Comparison of ENCODE assay signal across 25 cellular contexts in the genomic region with DNA sequence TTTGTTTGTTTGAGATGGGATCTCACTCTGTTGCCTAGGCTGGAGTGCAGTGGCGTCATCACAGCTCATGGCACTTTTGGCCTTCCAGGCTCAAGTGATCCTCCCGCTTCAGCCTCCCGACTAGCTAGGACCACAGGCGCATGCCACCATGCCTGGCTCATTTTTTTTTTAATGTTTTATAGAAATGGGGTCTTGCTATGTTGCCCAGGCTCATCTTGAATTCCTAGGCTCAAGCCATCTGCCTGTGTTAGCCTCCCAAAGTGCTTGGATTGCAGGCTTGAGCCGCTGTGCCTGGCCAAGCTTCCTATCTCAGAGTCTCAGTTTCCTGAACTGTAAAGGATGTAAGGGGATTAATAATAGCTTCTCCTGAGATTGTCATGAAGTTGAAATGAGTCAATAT.
"Had no signal": no experiment of that assay in that cellular context is flagged by ENCODE, and none has a peak within 500 bp of the region (broad histone marks: within the 10 kb centered on the region; RNA-seq: fewer than 3 reads in every experiment).

No MANE protein-coding gene starts in this region.

- H3K9me3 Mint-ChIP-seq: activated CD4-positive, alpha-beta memory T cell treated with anti-CD3 and anti-CD28 coated beads for 36 hours; activated CD4-positive, alpha-beta T cell treated with anti-CD3 and anti-CD28 coated beads, Interleukin-2, amount 10 ng/mL, durations not matched to agents 24 days and 14 days; activated naive CD4-positive, alpha-beta T cell treated with anti-CD3 and anti-CD28 coated beads, Interleukin-2, amount 50 U/mL, for 24 hours; activated T-helper 1 cell treated with anti-CD3 and anti-CD28 coated beads, Interleukin-12 subunit alpha, Interleukin-12 subunit beta, Interleukin-2, Interleukin-4 antibody, amounts not matched to agents 30 ng/mL and 10 ng/mL and 1 ng/mL, durations not matched to agents 14 hours and 24 hours and 36 hours; naive B cell had no signal

- ATAC-seq: activated CD4-positive, CD25-positive, alpha-beta regulatory T cell treated with anti-CD3 and anti-CD28 coated beads, Interleukin-2, amount 50 U/mL, for 24 hours; gastroesophageal sphincter; left colon; stimulated activated naive CD8-positive, alpha-beta T cell treated with anti-CD3 and anti-CD28 coated beads, Interleukin-15, Interleukin-2, amounts not matched to agents 100 U/mL and 50 U/mL, for 24 hours had no signal

- H3K9me3 ChIP-seq: colonic mucosa, gastroesophageal sphincter, spleen, testis, transverse colon had no signal

- DNase-seq: activated CD4-positive, alpha-beta memory T cell treated with anti-CD3 and anti-CD28 coated beads for 36 hours; activated CD4-positive, alpha-beta T cell treated with anti-CD3 and anti-CD28 coated beads, Interleukin-2, amount 10 ng/mL, durations not matched to agents 24 days and 14 days; activated CD8-positive, alpha-beta memory T cell treated with anti-CD3 and anti-CD28 coated beads, Interleukin-2, amount 50 U/mL, for 4 hours; activated gamma-delta T cell treated with Interleukin-2 at 50 U/mL for 16 hours; activated T-cell treated with anti-CD3 and anti-CD28 coated beads, Interleukin-2, amount 50 U/mL, for 1 hour; cerebellar nuclear complex; colonic mucosa; effector CD8-positive, alpha-beta T cell; erythroblast; kidney; left colon; mammary epithelial cell; naive B cell; right cardiac atrium; spleen; stimulated activated CD4-positive, alpha-beta T cell treated with anti-CD3 and anti-CD28 coated beads, Interleukin-2, amount 100 ng/mL, for 48 hours; stimulated activated naive CD8-positive, alpha-beta T cell treated with anti-CD3 and anti-CD28 coated beads, Interleukin-15, Interleukin-2, amounts not matched to agents 100 U/mL and 50 U/mL, for 24 hours; T-helper 1 cell; T-helper 9 cell; testis; transverse colon had no signal

- H3K27ac Mint-ChIP-seq: activated CD4-positive, alpha-beta memory T cell treated with anti-CD3 and anti-CD28 coated beads for 36 hours; activated CD4-positive, alpha-beta T cell treated with anti-CD3 and anti-CD28 coated beads, Interleukin-2, amount 10 ng/mL, durations not matched to agents 24 days and 14 days; activated naive CD4-positive, alpha-beta T cell treated with anti-CD3 and anti-CD28 coated beads, Interleukin-2, amount 50 U/mL, for 24 hours; activated T-helper 1 cell treated with anti-CD3 and anti-CD28 coated beads, Interleukin-12 subunit alpha, Interleukin-12 subunit beta, Interleukin-2, Interleukin-4 antibody, amounts not matched to agents 30 ng/mL and 10 ng/mL and 1 ng/mL, durations not matched to agents 14 hours and 24 hours and 36 hours; naive B cell had no signal

- H3K36me3 Mint-ChIP-seq: activated CD4-positive, alpha-beta memory T cell treated with anti-CD3 and anti-CD28 coated beads for 36 hours; naive B cell had no signal

- H3K27me3 Mint-ChIP-seq: activated CD4-positive, alpha-beta memory T cell treated with anti-CD3 and anti-CD28 coated beads for 36 hours; activated naive CD4-positive, alpha-beta T cell treated with anti-CD3 and anti-CD28 coated beads, Interleukin-2, amount 50 U/mL, for 24 hours had no signal

- H3K4me3 Mint-ChIP-seq: activated CD4-positive, alpha-beta memory T cell treated with anti-CD3 and anti-CD28 coated beads for 36 hours; activated CD4-positive, alpha-beta T cell treated with anti-CD3 and anti-CD28 coated beads, Interleukin-2, amount 10 ng/mL, durations not matched to agents 24 days and 14 days; activated naive CD4-positive, alpha-beta T cell treated with anti-CD3 and anti-CD28 coated beads, Interleukin-2, amount 50 U/mL, for 24 hours; activated T-helper 1 cell treated with anti-CD3 and anti-CD28 coated beads, Interleukin-12 subunit alpha, Interleukin-12 subunit beta, Interleukin-2, Interleukin-4 antibody, amounts not matched to agents 30 ng/mL and 10 ng/mL and 1 ng/mL, durations not matched to agents 14 hours and 24 hours and 36 hours had no signal
